Comparison of ENCODE assay signal across 12 cellular contexts in the genomic region with DNA sequence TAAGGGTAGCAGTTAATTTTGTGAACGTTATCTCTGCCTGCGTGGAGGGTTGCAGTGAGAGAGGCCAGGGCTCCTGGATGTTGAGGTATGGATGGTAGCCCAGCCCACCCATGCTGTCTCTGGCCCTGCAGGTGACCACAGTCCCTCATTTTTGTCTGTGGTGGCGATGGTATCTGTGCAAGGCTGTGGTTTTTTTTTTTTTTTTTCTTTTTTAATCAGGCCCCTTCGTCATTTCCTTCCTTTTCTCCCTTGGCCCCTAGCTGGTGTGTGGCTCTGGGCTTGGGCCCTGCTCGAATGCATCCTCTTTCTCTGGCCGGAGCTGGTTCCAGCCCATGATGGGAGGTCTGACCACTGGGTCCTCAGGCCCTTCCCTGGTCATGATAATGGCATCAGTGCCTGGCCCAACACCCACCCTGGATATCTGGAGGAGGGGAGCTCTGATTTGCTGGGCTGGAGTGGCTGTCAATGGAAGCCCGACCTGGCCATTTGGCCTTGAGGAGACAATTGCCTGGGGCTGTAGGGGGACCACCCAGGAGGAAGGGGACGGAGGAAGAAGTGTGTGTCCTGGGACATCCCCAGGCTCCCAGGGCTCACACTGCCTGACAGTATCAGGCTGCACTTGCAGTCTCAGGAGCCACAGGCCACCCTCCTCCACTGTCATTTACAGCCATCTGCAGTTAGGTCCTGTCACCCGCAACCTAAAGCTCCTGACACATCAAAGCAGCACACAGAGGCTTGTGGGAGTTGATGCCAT. TPM values are rescaled to one million over a fixed set of nuclear protein-coding genes. Genes with fewer than 3 reads are reported as not detected.
DNase-seq lines count a peak whose midpoint lies in the region; ATAC-seq lines count a peak whose summit lies in the region.
"Had no signal": no experiment of that assay in that cellular context is flagged by ENCODE, and none has a peak within 500 bp of the region (broad histone marks: within the 10 kb centered on the region; RNA-seq: fewer than 3 reads in every experiment).

No MANE protein-coding gene starts in this region.

- peaks cover 19% of the 10 kb centered on the region for H3K4me1 Mint-ChIP-seq in activated CD4-positive, alpha-beta T cell treated with anti-CD3 and anti-CD28 coated beads for 36 hours
- peaks cover 14% of the 10 kb centered on the region for H3K4me1 Mint-ChIP-seq in activated naive CD8-positive, alpha-beta T cell (ENCODE audit: low read depth)
- H3K4me1 Mint-ChIP-seq in stimulated activated effector memory CD8-positive, alpha-beta T cell treated with anti-CD3 and anti-CD28 coated beads, Interleukin-12 subunit alpha, Interleukin-12 subunit beta, amount 100 ng/mL, for 72 hours, result peaks cover 56% of the 10 kb centered on the region

- H3K9me3 Mint-ChIP-seq in activated CD4-positive, alpha-beta T cell treated with anti-CD3 and anti-CD28 coated beads for 36 hours (ENCODE audit: low read depth), result no peaks in the 10 kb centered on the region
- H3K9me3 Mint-ChIP-seq in activated naive CD8-positive, alpha-beta T cell (ENCODE audit: low read depth), result no peaks in the 10 kb centered on the region
- no peaks in the 10 kb centered on the region for H3K9me3 Mint-ChIP-seq in stimulated activated effector memory CD8-positive, alpha-beta T cell treated with anti-CD3 and anti-CD28 coated beads, Interleukin-12 subunit alpha, Interleukin-12 subunit beta, amount 100 ng/mL, for 72 hours

- CTCF ChIA-PET in activated CD4-positive, alpha-beta T cell treated with anti-CD3 and anti-CD28 coated beads for 36 hours (lab: Charles Lee), result interaction anchor here (0.9 to 2.3 kb wide), 3 partner anchors 13 to 21 kb away, joined by 3 to 11 read pairs (median 3); a partner anchor contains a TSS

- H3K4me3 Mint-ChIP-seq in activated CD4-positive, alpha-beta T cell treated with anti-CD3 and anti-CD28 coated beads for 36 hours, result no peak overlapping the region
- H3K4me3 Mint-ChIP-seq in activated naive CD8-positive, alpha-beta T cell, result peak overlapping the region; percentile 35
- peak overlapping the region; percentile 59 for H3K4me3 Mint-ChIP-seq in stimulated activated effector memory CD8-positive, alpha-beta T cell treated with anti-CD3 and anti-CD28 coated beads, Interleukin-12 subunit alpha, Interleukin-12 subunit beta, amount 100 ng/mL, for 72 hours

- POLR2A ChIA-PET in activated CD4-positive, alpha-beta T cell treated with anti-CD3 and anti-CD28 coated beads for 36 hours (lab: Charles Lee), result interaction anchor here (0.5 to 0.6 kb wide), 2 partner anchors 74 to 387 kb away, joined by 3 read pairs; no protein-coding TSS in a partner anchor

- no peaks in the 10 kb centered on the region for H3K36me3 Mint-ChIP-seq in activated CD4-positive, alpha-beta T cell treated with anti-CD3 and anti-CD28 coated beads for 36 hours (ENCODE audit: low read depth)
- H3K36me3 Mint-ChIP-seq in activated naive CD8-positive, alpha-beta T cell, result no peaks in the 10 kb centered on the region
- peaks cover 10% of the 10 kb centered on the region for H3K36me3 Mint-ChIP-seq in stimulated activated effector memory CD8-positive, alpha-beta T cell treated with anti-CD3 and anti-CD28 coated beads, Interleukin-12 subunit alpha, Interleukin-12 subunit beta, amount 100 ng/mL, for 72 hours

- no peaks in the 10 kb centered on the region for H3K27me3 Mint-ChIP-seq in activated CD4-positive, alpha-beta T cell treated with anti-CD3 and anti-CD28 coated beads for 36 hours
- no peaks in the 10 kb centered on the region for H3K27me3 Mint-ChIP-seq in activated naive CD8-positive, alpha-beta T cell

- intact Hi-C loops in activated CD4-positive, alpha-beta T cell treated with anti-CD3 and anti-CD28 coated beads for 36 hours (cut with DNase I, micrococcal nuclease), result no loop called here

- peak overlapping the region; percentile 59 for H3K27ac Mint-ChIP-seq in activated CD4-positive, alpha-beta T cell treated with anti-CD3 and anti-CD28 coated beads for 36 hours
- no peak overlapping the region for H3K27ac Mint-ChIP-seq in activated naive CD8-positive, alpha-beta T cell
- peak overlapping the region; percentile 83 for H3K27ac Mint-ChIP-seq in stimulated activated effector memory CD8-positive, alpha-beta T cell treated with anti-CD3 and anti-CD28 coated beads, Interleukin-12 subunit alpha, Interleukin-12 subunit beta, amount 100 ng/mL, for 72 hours

- ATAC-seq in activated CD4-positive, alpha-beta T cell treated with anti-CD3 and anti-CD28 coated beads for 36 hours, result peak; percentile 87
- ATAC-seq in HG03460 (IDR thresholded peaks at IDR 0.05; ENCODE audit: unreplicated experiment), result peak; percentile 72
- ATAC-seq in stimulated activated effector memory CD8-positive, alpha-beta T cell treated with anti-CD3 and anti-CD28 coated beads, Interleukin-12 subunit alpha, Interleukin-12 subunit beta, amount 100 ng/mL, for 72 hours, result peak; percentile 89

- peak; percentile 30 for DNase-seq in activated CD4-positive, alpha-beta T cell treated with anti-CD3 and anti-CD28 coated beads for 36 hours
- DNase-seq in activated CD4-positive, alpha-beta T cell treated with anti-CD3 and anti-CD28 coated beads for 1 hour, result no peak
- DNase-seq in stimulated activated effector memory CD8-positive, alpha-beta T cell treated with anti-CD3 and anti-CD28 coated beads, Interleukin-12 subunit alpha, Interleukin-12 subunit beta, amount 100 ng/mL, for 72 hours (ENCODE audit: low spot score in 2 of 2), result peak in 1 of 2 donors; percentile 74
- no peak for DNase-seq in occipital lobe (lab: John Stamatoyannopoulos, UW)
- no peak for DNase-seq in NAMALWA (ENCODE audit: low spot score)
- DNase-seq in retina, result no peak
- DNase-seq: ACHN; activated CD8-positive, alpha-beta memory T cell treated with anti-CD3 and anti-CD28 coated beads, Interleukin-2, amount 50 U/mL, for 4 hours; GOT3; NCI-H2081 treated with DMSO at 0.1 percent for 48 hours had no signal

RNA-seq across cellular contexts. Expression of a gene that starts 8.1 kb away (rescaled TPM):
- 100 to 1,000 TPM; 114 to 155 TPM for total RNA-seq in activated CD4-positive, alpha-beta T cell treated with anti-CD3 and anti-CD28 coated beads for 36 hours
- total RNA-seq in occipital lobe, result 61.9 TPM
